Comparison of ENCODE assay signal across 7 cellular contexts in genomic region chr1:3775498-3776230, GRCh38. TPM values are rescaled to one million over a fixed set of nuclear protein-coding genes. Genes with fewer than 3 reads are reported as not detected.
A peak's percentile ranks its signal among the peaks of the same experiment; 100 is the strongest.
DNase-seq lines count a peak whose midpoint lies in the region; ATAC-seq and TF ChIP-seq lines count a peak whose summit lies in the region.

No MANE protein-coding gene starts in this region.

- CTCF ChIA-PET in mammary epithelial cell (lab: Charles Lee; ENCODE audit: low non-redundant PET), result interaction anchor here (1.1 kb wide), 1 partner anchor 20 kb away, joined by 6 read pairs; the partner anchor contains the start of gene LRRC47

- H3K4me1 ChIP-seq in MM.1S (ENCODE audit: low read length) (peaks cover 17% of the 10 kb centered on the region), mammary epithelial cell (ENCODE audit: insufficient read depth, low read length) (peaks cover 18% of the 10 kb centered on the region)

- peak; percentile 48 for ATAC-seq in stimulated activated naive CD8-positive, alpha-beta T cell treated with anti-CD3 and anti-CD28 coated beads, Interleukin-15, Interleukin-2, amounts not matched to agents 100 U/mL and 50 U/mL, for 24 hours
- ATAC-seq in GM21367 (IDR thresholded peaks at IDR 0.05; ENCODE audit: unreplicated experiment), result no peak

- H3K27ac ChIP-seq in MM.1S (ENCODE audit: low read length) (no peak overlapping the region), mammary epithelial cell (ENCODE audit: insufficient read depth, low read depth, low read length) (no peak overlapping the region)

- in situ Hi-C loops in mammary epithelial cell (cut with MboI; ENCODE audit: low sequenced_read_pairs in 2 of 2), result no loop called here

- intact Hi-C loops in mammary epithelial cell (cut with micrococcal nuclease), result loop anchor here (2.0 kb wide), 1 partner anchor 21 kb away; the partner anchor contains the start of gene LRRC47

- dilution Hi-C loops in mammary epithelial cell (cut with HindIII; ENCODE audit: low sequenced_read_pairs), result no loop called here

- H3K27me3 ChIP-seq in MM.1S (replicated peaks; ENCODE audit: insufficient read depth, low read length) (peaks cover 11% of the 10 kb centered on the region), mammary epithelial cell (ENCODE audit: insufficient read depth, low read length) (no peaks in the 10 kb centered on the region)

- no peaks in the 10 kb centered on the region for H3K9me2 ChIP-seq in MM.1S (replicated peaks; ENCODE audit: insufficient read depth, low read length)

- H3K9me3 ChIP-seq in MM.1S (replicated peaks; ENCODE audit: insufficient read depth, low read length) (no peaks in the 10 kb centered on the region), mammary epithelial cell (replicated peaks; ENCODE audit: insufficient read depth, low read length) (no peaks in the 10 kb centered on the region)

- no TSS peak for BruUV-seq in mammary epithelial cell (replicated peaks; lab: Mats Ljungman, UMichigan)

- peak; percentile 83 for TF ChIP-seq CTCF in GM12872 (IDR thresholded peaks at IDR 0.05; ENCODE audit: insufficient read depth, low read depth, low read length)
- TF ChIP-seq CTCF in MM.1S (IDR thresholded peaks at IDR 0.05; ENCODE audit: low read length), result peak; percentile 85
- peak; percentile 37 to 55 for TF ChIP-seq CTCF in mammary epithelial cell (conservative IDR thresholded peaks at IDR 0.05 in 1 of 2, IDR thresholded peaks at IDR 0.05 in 1 of 2; ENCODE audit: extremely low read depth in 1 of 2, insufficient read depth in 1 of 2, low read depth in 1 of 2, low read length in 2 of 2)

- H4K20me1 ChIP-seq in MM.1S (ENCODE audit: insufficient read depth, low read length) (no peaks in the 10 kb centered on the region), mammary epithelial cell (ENCODE audit: insufficient read depth, low read length) (no peaks in the 10 kb centered on the region)

- H3K4me2 ChIP-seq in MM.1S (ENCODE audit: low read depth, low read length), result peak overlapping the region; percentile 76
- no peak overlapping the region for H3K4me2 ChIP-seq in mammary epithelial cell (ENCODE audit: insufficient read depth, low read depth, low read length)

- no peaks in the 10 kb centered on the region for H3K79me2 ChIP-seq in MM.1S (ENCODE audit: low read length)
- no peaks in the 10 kb centered on the region for H3K79me2 ChIP-seq in mammary epithelial cell (ENCODE audit: insufficient read depth, low read length)

- H3K36me3 ChIP-seq in MM.1S (replicated peaks; ENCODE audit: insufficient read depth, low read length), result 0 out of 2 replicates have a peak, but pooled peaks cover 6% of the 10 kb centered on the region
- H3K36me3 ChIP-seq in mammary epithelial cell (ENCODE audit: insufficient read depth, low read length), result peaks cover 4% of the 10 kb centered on the region

- H3K9ac ChIP-seq in MM.1S (ENCODE audit: low read length) (no peak overlapping the region; the same call in 1 of the 2 replicates), mammary epithelial cell (ENCODE audit: insufficient read depth, low read length) (no peak overlapping the region)

- H3K4me3 ChIP-seq in MM.1S (ENCODE audit: low read length), result 0 out of 2 replicates have a peak overlapping the region, but pooled peaks have one; percentile 19
- H3K4me3 ChIP-seq in mammary epithelial cell (replicated peaks in 1 of 3; ENCODE audit: insufficient read depth in 1 of 3, low read depth in 2 of 3, low read length in 3 of 3), result no peak overlapping the region

- DNase-seq in MM.1S, result peak; percentile 91
- peak in 3 of 5 donors; percentile 29 to 64 (median 39) for DNase-seq in T-helper 1 cell
- peak; percentile 16 for DNase-seq in mammary epithelial cell
- peak; percentile 75 for DNase-seq in kidney tubule cell (ENCODE audit: low spot score)
- DNase-seq in stimulated activated naive CD8-positive, alpha-beta T cell treated with anti-CD3 and anti-CD28 coated beads, Interleukin-15, Interleukin-2, amounts not matched to agents 100 U/mL and 50 U/mL, for 24 hours, result peak; percentile 56

- no peaks in the 10 kb centered on the region for H3F3A ChIP-seq in MM.1S (ENCODE audit: insufficient read depth, low read length)

- peak overlapping the region; percentile 25 for H2AFZ ChIP-seq in MM.1S (ENCODE audit: low read length)
- no peak overlapping the region for H2AFZ ChIP-seq in mammary epithelial cell (ENCODE audit: low read depth, low read length)

- 51% methylated on average over 20 of the region's 27 CpGs for WGBS in mammary epithelial cell (ENCODE audit: low coverage, missing lambda C conversion rate)

RNA-seq across cellular contexts. Expression of gene SMIM1, which starts 3.1 kb away (rescaled TPM):
- total RNA-seq in mammary epithelial cell, result 1 to 10 TPM; 1.2 to 2.1 TPM
- 0.59 TPM for polyA plus RNA-seq in mammary epithelial cell
- not detected for polyA minus RNA-seq in mammary epithelial cell

RNA-seq across cellular contexts. Expression of gene LRRC47, which starts 20.6 kb away (rescaled TPM):
- 10 to 100 TPM; 31.2 to 40.2 TPM for total RNA-seq in mammary epithelial cell
- 19.8 TPM for polyA plus RNA-seq in mammary epithelial cell
- 46.5 TPM for polyA minus RNA-seq in mammary epithelial cell

RNA-seq across cellular contexts. Expression of gene CCDC27, which starts 23.4 kb away (rescaled TPM):
- not detected for total RNA-seq in mammary epithelial cell
- polyA plus RNA-seq in mammary epithelial cell, result not detected
- not detected for polyA minus RNA-seq in mammary epithelial cell

Comparison
In these comparisons a context has a peak if more than half of its experiments do, and no peak if none do; other contexts are left out.
1. DNase-seq: peak in every context shown above with its lines; median percentile 91 in MM.1S; 75 in kidney tubule cell; 56 in stimulated activated naive CD8-positive, alpha-beta T cell treated with anti-CD3 and anti-CD28 coated beads, Interleukin-15, Interleukin-2, amounts not matched to agents 100 U/mL and 50 U/mL, for 24 hours; 39 in T-helper 1 cell; 16 in mammary epithelial cell.